In genomic region chr10:79241990-79242619, GRCh38 we compare ENCODE assay signal across 1 cellular context.
A peak's percentile ranks its signal among the peaks of the same experiment; 100 is the strongest.
TF ChIP-seq lines count a peak whose summit lies in the region.

No MANE protein-coding gene starts in this region.

TF ChIP-seq in HEK293, 187 proteins besides CTCF, POLR2A, EP300 and RAD21 (continued from another document):
- TF ChIP-seq, protein P1, sequence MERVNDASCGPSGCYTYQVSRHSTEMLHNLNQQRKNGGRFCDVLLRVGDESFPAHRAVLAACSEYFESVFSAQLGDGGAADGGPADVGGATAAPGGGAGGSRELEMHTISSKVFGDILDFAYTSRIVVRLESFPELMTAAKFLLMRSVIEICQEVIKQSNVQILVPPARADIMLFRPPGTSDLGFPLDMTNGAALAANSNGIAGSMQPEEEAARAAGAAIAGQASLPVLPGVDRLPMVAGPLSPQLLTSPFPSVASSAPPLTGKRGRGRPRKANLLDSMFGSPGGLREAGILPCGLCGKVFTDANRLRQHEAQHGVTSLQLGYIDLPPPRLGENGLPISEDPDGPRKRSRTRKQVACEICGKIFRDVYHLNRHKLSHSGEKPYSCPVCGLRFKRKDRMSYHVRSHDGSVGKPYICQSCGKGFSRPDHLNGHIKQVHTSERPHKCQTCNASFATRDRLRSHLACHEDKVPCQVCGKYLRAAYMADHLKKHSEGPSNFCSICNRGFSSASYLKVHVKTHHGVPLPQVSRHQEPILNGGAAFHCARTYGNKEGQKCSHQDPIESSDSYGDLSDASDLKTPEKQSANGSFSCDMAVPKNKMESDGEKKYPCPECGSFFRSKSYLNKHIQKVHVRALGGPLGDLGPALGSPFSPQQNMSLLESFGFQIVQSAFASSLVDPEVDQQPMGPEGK (tag by site-specific recombination; IDR thresholded peaks at IDR 0.05) = peak; percentile 33
- TF ChIP-seq ZNF366 (tag by site-specific recombination; conservative IDR thresholded peaks at IDR 0.05) (peak; percentile 53), ZBTB48 (tag by site-specific recombination; IDR thresholded peaks at IDR 0.05) (peak; percentile 26; the same call in 1 of the 2 replicates), ZNF335 (tag by site-specific recombination; conservative IDR thresholded peaks at IDR 0.05) (peak; percentile 53), EGR2 (tag by site-specific recombination; IDR thresholded peaks at IDR 0.05; ENCODE audit: low read depth) (peak; percentile 98), SP7 (tag by site-specific recombination; IDR thresholded peaks at IDR 0.05) (peak; percentile 69), SP3 (tag by site-specific recombination; IDR thresholded peaks at IDR 0.05) (peak; percentile 63), ZNF341 (tag by site-specific recombination; IDR thresholded peaks at IDR 0.05; ENCODE audit: low read depth) (peak; percentile 30; the same call in 1 of the 2 replicates), ZNF514 (tag by site-specific recombination; IDR thresholded peaks at IDR 0.05) (no peak), IKZF3 (tag by site-specific recombination; IDR thresholded peaks at IDR 0.05) (peak; percentile 34; the same call in 1 of the 2 replicates), ZNF555 (tag by site-specific recombination; conservative IDR thresholded peaks at IDR 0.05) (no peak), KLF1 (tag by site-specific recombination; IDR thresholded peaks at IDR 0.05) (peak; percentile 91), ZNF211 (tag by site-specific recombination; IDR thresholded peaks at IDR 0.05; ENCODE audit: low read depth) (no peak), ZNF692 (tag by site-specific recombination; IDR thresholded peaks at IDR 0.05) (0 out of 2 replicates have a peak, but pooled peaks have one; percentile 6), WT1 (tag by site-specific recombination; IDR thresholded peaks at IDR 0.05) (0 out of 2 replicates have a peak, but pooled peaks have one; percentile 18), OSR2 (tag by site-specific recombination; IDR thresholded peaks at IDR 0.05) (peak; percentile 82), ZNF548 (tag by site-specific recombination; IDR thresholded peaks at IDR 0.05) (peak; percentile 52; the same call in 1 of the 2 replicates), ZFP3 (tag by site-specific recombination; IDR thresholded peaks at IDR 0.05; ENCODE audit: low read depth) (no peak), ZBTB1 (tag by site-specific recombination; IDR thresholded peaks at IDR 0.05) (no peak), ZIC2 (tag by site-specific recombination; IDR thresholded peaks at IDR 0.05) (peak; percentile 91), ZNF391 (tag by site-specific recombination; IDR thresholded peaks at IDR 0.05; ENCODE audit: borderline replicate concordance, low read depth) (no peak)
- TF ChIP-seq, protein P2, sequence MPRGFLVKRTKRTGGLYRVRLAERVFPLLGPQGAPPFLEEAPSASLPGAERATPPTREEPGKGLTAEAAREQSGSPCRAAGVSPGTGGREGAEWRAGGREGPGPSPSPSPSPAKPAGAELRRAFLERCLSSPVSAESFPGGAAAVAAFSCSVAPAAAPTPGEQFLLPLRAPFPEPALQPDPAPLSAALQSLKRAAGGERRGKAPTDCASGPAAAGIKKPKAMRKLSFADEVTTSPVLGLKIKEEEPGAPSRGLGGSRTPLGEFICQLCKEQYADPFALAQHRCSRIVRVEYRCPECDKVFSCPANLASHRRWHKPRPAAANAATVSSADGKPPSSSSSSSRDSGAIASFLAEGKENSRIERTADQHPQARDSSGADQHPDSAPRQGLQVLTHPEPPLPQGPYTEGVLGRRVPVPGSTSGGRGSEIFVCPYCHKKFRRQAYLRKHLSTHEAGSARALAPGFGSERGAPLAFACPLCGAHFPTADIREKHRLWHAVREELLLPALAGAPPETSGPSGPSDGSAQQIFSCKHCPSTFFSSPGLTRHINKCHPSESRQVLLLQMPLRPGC (tag by site-specific recombination; IDR thresholded peaks at IDR 0.05) = no peak
- TF ChIP-seq, protein P3, sequence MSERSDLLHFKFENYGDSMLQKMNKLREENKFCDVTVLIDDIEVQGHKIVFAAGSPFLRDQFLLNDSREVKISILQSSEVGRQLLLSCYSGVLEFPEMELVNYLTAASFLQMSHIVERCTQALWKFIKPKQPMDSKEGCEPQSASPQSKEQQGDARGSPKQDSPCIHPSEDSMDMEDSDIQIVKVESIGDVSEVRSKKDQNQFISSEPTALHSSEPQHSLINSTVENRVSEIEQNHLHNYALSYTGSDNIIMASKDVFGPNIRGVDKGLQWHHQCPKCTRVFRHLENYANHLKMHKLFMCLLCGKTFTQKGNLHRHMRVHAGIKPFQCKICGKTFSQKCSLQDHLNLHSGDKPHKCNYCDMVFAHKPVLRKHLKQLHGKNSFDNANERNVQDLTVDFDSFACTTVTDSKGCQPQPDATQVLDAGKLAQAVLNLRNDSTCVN (tag by site-specific recombination; optimal IDR thresholded peaks at IDR 0.05) = peak; percentile 67
- TF ChIP-seq, protein P4, sequence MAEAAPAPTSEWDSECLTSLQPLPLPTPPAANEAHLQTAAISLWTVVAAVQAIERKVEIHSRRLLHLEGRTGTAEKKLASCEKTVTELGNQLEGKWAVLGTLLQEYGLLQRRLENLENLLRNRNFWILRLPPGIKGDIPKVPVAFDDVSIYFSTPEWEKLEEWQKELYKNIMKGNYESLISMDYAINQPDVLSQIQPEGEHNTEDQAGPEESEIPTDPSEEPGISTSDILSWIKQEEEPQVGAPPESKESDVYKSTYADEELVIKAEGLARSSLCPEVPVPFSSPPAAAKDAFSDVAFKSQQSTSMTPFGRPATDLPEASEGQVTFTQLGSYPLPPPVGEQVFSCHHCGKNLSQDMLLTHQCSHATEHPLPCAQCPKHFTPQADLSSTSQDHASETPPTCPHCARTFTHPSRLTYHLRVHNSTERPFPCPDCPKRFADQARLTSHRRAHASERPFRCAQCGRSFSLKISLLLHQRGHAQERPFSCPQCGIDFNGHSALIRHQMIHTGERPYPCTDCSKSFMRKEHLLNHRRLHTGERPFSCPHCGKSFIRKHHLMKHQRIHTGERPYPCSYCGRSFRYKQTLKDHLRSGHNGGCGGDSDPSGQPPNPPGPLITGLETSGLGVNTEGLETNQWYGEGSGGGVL (tag by site-specific recombination; IDR thresholded peaks at IDR 0.05) = peak; percentile 91
- TF ChIP-seq, protein P5, sequence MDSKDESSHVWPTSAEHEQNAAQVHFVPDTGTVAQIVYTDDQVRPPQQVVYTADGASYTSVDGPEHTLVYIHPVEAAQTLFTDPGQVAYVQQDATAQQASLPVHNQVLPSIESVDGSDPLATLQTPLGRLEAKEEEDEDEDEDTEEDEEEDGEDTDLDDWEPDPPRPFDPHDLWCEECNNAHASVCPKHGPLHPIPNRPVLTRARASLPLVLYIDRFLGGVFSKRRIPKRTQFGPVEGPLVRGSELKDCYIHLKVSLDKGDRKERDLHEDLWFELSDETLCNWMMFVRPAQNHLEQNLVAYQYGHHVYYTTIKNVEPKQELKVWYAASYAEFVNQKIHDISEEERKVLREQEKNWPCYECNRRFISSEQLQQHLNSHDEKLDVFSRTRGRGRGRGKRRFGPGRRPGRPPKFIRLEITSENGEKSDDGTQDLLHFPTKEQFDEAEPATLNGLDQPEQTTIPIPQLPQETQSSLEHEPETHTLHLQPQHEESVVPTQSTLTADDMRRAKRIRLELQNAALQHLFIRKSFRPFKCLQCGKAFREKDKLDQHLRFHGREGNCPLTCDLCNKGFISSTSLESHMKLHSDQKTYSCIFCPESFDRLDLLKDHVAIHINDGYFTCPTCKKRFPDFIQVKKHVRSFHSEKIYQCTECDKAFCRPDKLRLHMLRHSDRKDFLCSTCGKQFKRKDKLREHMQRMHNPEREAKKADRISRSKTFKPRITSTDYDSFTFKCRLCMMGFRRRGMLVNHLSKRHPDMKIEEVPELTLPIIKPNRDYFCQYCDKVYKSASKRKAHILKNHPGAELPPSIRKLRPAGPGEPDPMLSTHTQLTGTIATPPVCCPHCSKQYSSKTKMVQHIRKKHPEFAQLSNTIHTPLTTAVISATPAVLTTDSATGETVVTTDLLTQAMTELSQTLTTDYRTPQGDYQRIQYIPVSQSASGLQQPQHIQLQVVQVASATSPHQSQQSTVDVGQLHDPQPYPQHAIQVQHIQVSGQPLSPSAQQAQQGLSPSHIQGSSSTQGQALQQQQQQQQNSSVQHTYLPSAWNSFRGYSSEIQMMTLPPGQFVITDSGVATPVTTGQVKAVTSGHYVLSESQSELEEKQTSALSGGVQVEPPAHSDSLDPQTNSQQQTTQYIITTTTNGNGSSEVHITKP (tag by site-specific recombination; IDR thresholded peaks at IDR 0.05) = peak; percentile 46
